8 cellular contexts compared by ENCODE assay signal in genomic region chr13:45047394-45048328, GRCh38. TPM values are rescaled to one million over a fixed set of nuclear protein-coding genes. Genes with fewer than 3 reads are reported as not detected.
DNase-seq lines count a peak whose midpoint lies in the region; TF ChIP-seq lines count a peak whose summit lies in the region.

No MANE protein-coding gene starts in this region.

- H3K27me3 ChIP-seq in Caco-2 (replicated peaks; ENCODE audit: control insufficient read depth, insufficient read depth, low read length) (no peaks in the 10 kb centered on the region), GM23248 (replicated peaks; ENCODE audit: insufficient read depth) (no peaks in the 10 kb centered on the region), left ventricle myocardium inferior (ENCODE audit: low read depth) (no peaks in the 10 kb centered on the region), transverse colon (no peaks in the 10 kb centered on the region)

- CTCF ChIA-PET in Caco-2 (lab: Charles Lee) = interaction anchor here (0.7 to 2.4 kb wide), 6 partner anchors 91 to 347 kb away, joined by 3 to 21 read pairs (median 6); no protein-coding TSS in a partner anchor

- peak overlapping the region; percentile 70 for H3K4me3 Mint-ChIP-seq in Caco-2 (ENCODE audit: unreplicated experiment)

- in situ Hi-C loops in GM23248 (cut with MboI) = loop anchor here (10.0 kb wide), 1 partner anchor 257 kb away; no protein-coding TSS in a partner anchor
- in situ Hi-C loops in transverse colon (cut with MboI; ENCODE audit: low pct_ligation_motif_present in 1 of 4, low pct_unique_long_range_greater_than_20kb in 1 of 4, low sequenced_read_pairs in 3 of 4) = loop anchor here (5.0 to 10.0 kb wide), 3 partner anchors 237 to 260 kb away; no protein-coding TSS in a partner anchor

- no peaks in the 10 kb centered on the region for H3K27me3 Mint-ChIP-seq in Caco-2 (ENCODE audit: insufficient read depth, unreplicated experiment)

- H3K36me3 ChIP-seq in Caco-2 (ENCODE audit: control insufficient read depth, insufficient read depth, low read length) (no peaks in the 10 kb centered on the region), GM23248 (ENCODE audit: low read depth) (no peaks in the 10 kb centered on the region), left ventricle myocardium inferior (no peaks in the 10 kb centered on the region), transverse colon (no peaks in the 10 kb centered on the region)

- H3K4me3 ChIP-seq in Caco-2 (ENCODE audit: low read depth, low read length) (peak overlapping the region; percentile 46), GM23248 (peak overlapping the region; percentile 82), left ventricle myocardium inferior (peak overlapping the region; percentile 66), transverse colon (peak overlapping the region in 3 of 4 donors; percentile 34 to 53 (median 37))

- TF ChIP-seq POLR2A in transverse colon (IDR thresholded peaks at IDR 0.05) = no peak

- peak overlapping the region; percentile 61 for H3K9ac ChIP-seq in GM23248

- no peak for TF ChIP-seq EP300 in transverse colon (IDR thresholded peaks at IDR 0.05; ENCODE audit: low read depth)

- no TSS peak for BruUV-seq in Caco-2 (replicated peaks; lab: Mats Ljungman, UMichigan)

- H3K79me2 ChIP-seq in GM23248 (ENCODE audit: insufficient read depth) = no peaks in the 10 kb centered on the region

- H3K36me3 Mint-ChIP-seq in Caco-2 (ENCODE audit: insufficient read depth, unreplicated experiment) = no peaks in the 10 kb centered on the region

- H3K4me1 ChIP-seq in Caco-2 (peaks cover 12% of the 10 kb centered on the region), GM23248 (ENCODE audit: insufficient read depth) (peaks cover 8% of the 10 kb centered on the region; the same call in 1 of the 2 replicates), left ventricle myocardium inferior (peaks cover 15% of the 10 kb centered on the region), transverse colon (peaks cover 0 to 13% (median 4%) of the 10 kb centered on the region in 4 donors)

- intact Hi-C loops in Caco-2 (cut with micrococcal nuclease; ENCODE audit: unreplicated experiment) (loop anchor here (1.0 to 10.0 kb wide), 5 partner anchors 73 to 347 kb away; partner anchors contain the start of gene GTF2F2), left ventricle myocardium inferior (cut with micrococcal nuclease) (loop anchor here (5.0 kb wide), 1 partner anchor 260 kb away; no protein-coding TSS in a partner anchor), posterior vena cava (cut with DNase I) (loop anchor here in 1 of 2 donors (10.0 kb wide), 1 partner anchor 257 kb away; no protein-coding TSS in a partner anchor), transverse colon (cut with DNase I; ENCODE audit: low total_unique reads) (loop anchor here (5.0 kb wide), 1 partner anchor 265 kb away; no protein-coding TSS in a partner anchor)

- no peaks in the 10 kb centered on the region for H4K20me1 ChIP-seq in GM23248 (ENCODE audit: insufficient read depth)

- TF ChIP-seq CTCF in Caco-2 (IDR thresholded peaks at IDR 0.05; ENCODE audit: insufficient read depth in 1 of 2, low read depth in 1 of 2, low read length in 1 of 2, severe bottlenecking in 1 of 2, unreplicated experiment in 1 of 2) (peak; percentile 90 to 97), left ventricle myocardium inferior (IDR thresholded peaks at IDR 0.05; ENCODE audit: borderline replicate concordance) (peak; percentile 90), transverse colon (IDR thresholded peaks at IDR 0.05) (peak; percentile 76 to 96 (median 86))

- no peaks in the 10 kb centered on the region for H3K9me2 ChIP-seq in GM23248 (ENCODE audit: insufficient read depth)

- peak; percentile 76 to 83 for DNase-seq in Caco-2
- DNase-seq in GM23248 = peak; percentile 92
- peak; percentile 66 for DNase-seq in NCI-H1105 treated with DMSO at 0.1 percent for 48 hours (lab: John Stamatoyannopoulos, UW)
- peak; percentile 30 to 73 (median 62) for DNase-seq in T-helper 1 cell
- peak; percentile 89 for DNase-seq in amniotic stem cell (lab: John Stamatoyannopoulos, UW)
- DNase-seq in left ventricle myocardium inferior = peak; percentile 66
- peak; percentile 86 for DNase-seq in posterior vena cava (ENCODE audit: low spot score)
- DNase-seq in transverse colon = peak; percentile 84

- H3F3A ChIP-seq in GM23248 (ENCODE audit: insufficient read depth) = peaks cover 7% of the 10 kb centered on the region; the same call in 1 of the 2 replicates

- H3K9me3 ChIP-seq in Caco-2 (no peaks in the 10 kb centered on the region), GM23248 (ENCODE audit: low read depth) (no peaks in the 10 kb centered on the region), left ventricle myocardium inferior (replicated peaks) (no peaks in the 10 kb centered on the region), transverse colon (no peaks in the 10 kb centered on the region)

- POLR2A ChIA-PET in Caco-2 (lab: Charles Lee) = interaction anchor here (0.6 kb wide), 1 partner anchor 215 kb away, joined by 4 read pairs; no protein-coding TSS in a partner anchor

- peaks cover 4% of the 10 kb centered on the region for H3K4me1 Mint-ChIP-seq in Caco-2 (ENCODE audit: low read depth, unreplicated experiment)

- no peak overlapping the region for H3K27ac Mint-ChIP-seq in Caco-2 (ENCODE audit: unreplicated experiment)

- 22 to 23% methylated on average over 10 of the region's 10 CpGs for WGBS in GM23248 (ENCODE audit: low coverage in 1 of 2, low lambda C conversion rate in 2 of 2, missing lambda C conversion rate in 2 of 2), 2 experiments
- 13 to 15% methylated on average over 9 to 10 of the region's 10 CpGs for WGBS in transverse colon (ENCODE audit: low coverage in 1 of 2), 2 donors

- H3K27ac ChIP-seq in GM23248 (peak overlapping the region; percentile 18; the same call in 1 of the 2 replicates), left ventricle myocardium inferior (replicated peaks) (peak overlapping the region; percentile 54), transverse colon (no peak overlapping the region)

- H2AFZ ChIP-seq in GM23248 = peak overlapping the region; percentile 97

- no peaks in the 10 kb centered on the region for H3K9me3 Mint-ChIP-seq in Caco-2 (ENCODE audit: unreplicated experiment)

- H3K4me2 ChIP-seq in GM23248 (ENCODE audit: unreplicated experiment) = peak overlapping the region; percentile 86

RNA-seq across cellular contexts. Expression of gene GPALPP1, which starts 58.3 kb away (rescaled TPM):
- total RNA-seq in Caco-2 (2022) (32.2 and 36.2 TPM in 2 replicates), left ventricle myocardium inferior (10.7 TPM), posterior vena cava (10 to 100 TPM; 22.2 to 23.1 TPM), transverse colon (10 to 100 TPM; 12.1 to 30.3 (median 22.0) TPM)
- 22.8 and 29.2 TPM in 2 replicates for total RNA-seq in GM23248 (2014; rRNA removed; shearing (Covaris generic))
- 18.5 and 21.2 TPM in 2 replicates for polyA plus RNA-seq in GM23248 (2016; fragmentation: Nextera tagmentation; extraction: Ambion mirVana)

RNA-seq across cellular contexts. Expression of gene NUFIP1, which starts 58.4 kb away (rescaled TPM):
- total RNA-seq in Caco-2 (2022) (15.2 and 15.4 TPM in 2 replicates), left ventricle myocardium inferior (3.1 TPM), posterior vena cava (1 to 10 TPM; 5.0 to 5.1 TPM), transverse colon (1 to 10 TPM in 3 of 4 donors, under 1 TPM in 1; 0.37 to 3.6 (median 1.7) TPM)
- total RNA-seq in GM23248 (2014; rRNA removed; shearing (Covaris generic)) = 1.0 and 1.3 TPM in 2 replicates
- 5.5 TPM in 2 replicates for polyA plus RNA-seq in GM23248 (2016; fragmentation: Nextera tagmentation; extraction: Ambion mirVana)

Comparison
In these comparisons a context has a peak if more than half of its experiments do, and no peak if none do; other contexts are left out.
1. H3K27ac ChIP-seq: peak in GM23248 (single experiment) and left ventricle myocardium inferior (single experiment); none in transverse colon (0 of 4).
2. Peak in every context shown above with its lines, with median percentiles within 50 percentile points of each other: DNase-seq, H3K4me3 ChIP-seq and CTCF ChIP-seq.